ENCODE assay signal across 8 cellular contexts in genomic region chr10:119445311-119445934, GRCh38.
DNase-seq lines count a peak whose midpoint lies in the region; ATAC-seq and TF ChIP-seq lines count a peak whose summit lies in the region.

No MANE protein-coding gene starts in this region.

- no peaks in the 10 kb centered on the region for H3K9me3 ChIP-seq in Caco-2

- POLR2A ChIA-PET in Caco-2 (lab: Charles Lee): interaction anchor here (0.6 kb wide), 1 partner anchor 92 kb away, joined by 3 read pairs; no protein-coding TSS in a partner anchor
- POLR2A ChIA-PET in MCF 10A (lab: Yijun Ruan, JAX): no interaction called here

- H3K4me1 ChIP-seq in Caco-2: no peaks in the 10 kb centered on the region

- H3K4me3 ChIP-seq in Caco-2 (ENCODE audit: low read depth, low read length): no peak overlapping the region

- no peaks in the 10 kb centered on the region for H3K27me3 Mint-ChIP-seq in Caco-2 (ENCODE audit: insufficient read depth, unreplicated experiment)
- H3K27me3 Mint-ChIP-seq in MCF 10A (ENCODE audit: insufficient read depth, unreplicated experiment): no peaks in the 10 kb centered on the region

- TF ChIP-seq CTCF in Caco-2 (IDR thresholded peaks at IDR 0.05; ENCODE audit: insufficient read depth in 1 of 2, low read depth in 1 of 2, low read length in 1 of 2, severe bottlenecking in 1 of 2, unreplicated experiment in 1 of 2) (peak; percentile 91 to 98), MCF 10A (IDR thresholded peaks at IDR 0.05; ENCODE audit: unreplicated experiment) (peak; percentile 93)

- no peaks in the 10 kb centered on the region for H3K4me1 Mint-ChIP-seq in Caco-2 (ENCODE audit: low read depth, unreplicated experiment)
- H3K4me1 Mint-ChIP-seq in MCF 10A (ENCODE audit: insufficient read depth, unreplicated experiment): peaks cover 10% of the 10 kb centered on the region

- DNase-seq in Caco-2: peak; percentile 84 to 90
- DNase-seq in NCI-H146 (lab: John Stamatoyannopoulos, UW): peak; percentile 68
- peak; percentile 73 for DNase-seq in UCSD-AML1 (lab: John Stamatoyannopoulos, UW; ENCODE audit: unreplicated experiment)
- DNase-seq in MCF 10A (ENCODE audit: unreplicated experiment): peak; percentile 80
- DNase-seq in iPS-NIHi7 (ENCODE audit: extremely low spot score): peak; percentile 92
- peak; percentile 69 to 85 (median 77) for DNase-seq in stimulated activated CD4-positive, alpha-beta T cell treated with anti-CD3 and anti-CD28 coated beads, Interleukin-12 subunit alpha, Interleukin-12 subunit beta, amount 100 ng/mL, for 48 hours (ENCODE audit: low read depth in 2 of 3, low spot score in 1 of 3)

- BruUV-seq in Caco-2 (replicated peaks; lab: Mats Ljungman, UMichigan) (no TSS peak), MCF 10A (replicated peaks; lab: Mats Ljungman, UMichigan) (no TSS peak)

- H3K9me3 Mint-ChIP-seq in Caco-2 (ENCODE audit: unreplicated experiment) (no peaks in the 10 kb centered on the region), MCF 10A (ENCODE audit: unreplicated experiment) (no peaks in the 10 kb centered on the region)

- ATAC-seq in GM21717 (IDR thresholded peaks at IDR 0.05; ENCODE audit: unreplicated experiment) (peak; percentile 64), GM18517 (IDR thresholded peaks at IDR 0.05; ENCODE audit: unreplicated experiment) (no peak)

- H3K36me3 ChIP-seq in Caco-2 (ENCODE audit: control insufficient read depth, insufficient read depth, low read length): no peaks in the 10 kb centered on the region

- intact Hi-C loops in Caco-2 (cut with micrococcal nuclease; ENCODE audit: unreplicated experiment): loop anchor here (1.0 to 2.0 kb wide), 2 partner anchors 43 to 246 kb away; no protein-coding TSS in a partner anchor
- intact Hi-C loops in MCF 10A (cut with micrococcal nuclease): loop anchor here (1.0 kb wide), 2 partner anchors 239 to 246 kb away; no protein-coding TSS in a partner anchor

- H3K36me3 Mint-ChIP-seq in Caco-2 (ENCODE audit: insufficient read depth, unreplicated experiment) (no peaks in the 10 kb centered on the region), MCF 10A (ENCODE audit: insufficient read depth, unreplicated experiment) (peaks cover 9% of the 10 kb centered on the region)

- H3K27me3 ChIP-seq in Caco-2 (replicated peaks; ENCODE audit: control insufficient read depth, insufficient read depth, low read length): no peaks in the 10 kb centered on the region

- H3K27ac Mint-ChIP-seq in Caco-2 (ENCODE audit: unreplicated experiment): no peak overlapping the region
- H3K27ac Mint-ChIP-seq in MCF 10A (ENCODE audit: low read depth, unreplicated experiment): no peak overlapping the region

- CTCF ChIA-PET in Caco-2 (lab: Charles Lee): interaction anchor here (0.6 to 4.8 kb wide), 14 partner anchors 9 to 246 kb away, joined by 3 to 95 read pairs (median 4); partner anchors contain the start of gene GRK5
- CTCF ChIA-PET in MCF 10A (lab: Yijun Ruan, JAX): interaction anchor here (0.5 to 5.5 kb wide), 35 partner anchors 9 to 758 kb away, joined by 3 to 53 read pairs (median 4); no protein-coding TSS in a partner anchor

- H3K4me3 Mint-ChIP-seq in Caco-2 (ENCODE audit: unreplicated experiment): no peak overlapping the region
- no peak overlapping the region for H3K4me3 Mint-ChIP-seq in MCF 10A (ENCODE audit: unreplicated experiment)
